8 cellular contexts compared by ENCODE assay signal in the genomic region with DNA sequence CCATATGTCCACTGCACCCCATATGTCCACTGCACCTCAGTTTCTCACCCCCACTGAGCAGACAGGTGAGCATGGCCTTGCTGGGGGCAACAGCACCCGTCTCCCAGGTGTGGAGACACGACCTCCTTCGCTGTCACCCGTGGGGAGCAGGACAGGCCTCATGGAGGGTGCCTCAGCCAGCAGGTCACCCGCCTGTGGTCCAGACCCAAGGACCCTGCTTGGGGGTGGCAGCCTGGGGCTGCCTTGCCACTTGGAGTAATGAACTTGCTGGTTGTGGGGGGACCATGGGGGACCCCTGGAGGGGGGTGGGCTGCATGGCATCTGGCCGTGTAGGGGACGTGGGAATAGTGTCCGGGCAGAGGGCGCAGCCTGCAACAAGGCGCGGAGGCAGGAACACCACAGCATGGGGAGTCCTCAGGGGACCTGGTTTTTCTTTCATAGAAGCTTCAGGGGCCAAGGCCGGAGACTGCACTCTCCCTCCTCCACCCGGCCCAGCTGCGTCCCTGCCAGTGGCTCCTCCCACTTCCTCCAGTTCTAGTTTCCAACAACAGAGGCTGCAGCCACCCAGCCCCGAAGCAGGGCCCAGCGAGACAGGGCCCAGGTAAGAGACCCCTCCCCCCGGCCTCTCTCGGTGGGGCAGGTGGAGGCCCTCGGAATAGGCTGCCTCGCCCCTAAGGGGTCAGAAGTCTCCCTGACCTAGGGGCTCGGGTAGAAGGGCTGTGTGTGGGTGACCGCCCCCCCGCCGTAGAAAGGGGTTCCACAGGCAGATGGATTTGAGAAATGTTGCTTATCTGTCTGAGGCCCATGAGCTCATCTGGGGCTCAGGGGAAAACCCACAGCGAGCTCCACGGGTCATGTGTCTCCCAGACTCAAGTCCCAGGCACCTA. TPM values are rescaled to one million over a fixed set of nuclear protein-coding genes. Genes with fewer than 3 reads are reported as not detected.
DNase-seq lines count a peak whose midpoint lies in the region; ATAC-seq, FAIRE-seq and TF ChIP-seq lines count a peak whose summit lies in the region.

NHLRC4 (plus strand) TSS at position 531 of the 887 bp plus-strand sequence. CDS start 1,043 bp downstream, outside the sequence.

- H4K20me1 ChIP-seq in MM.1S (ENCODE audit: insufficient read depth, low read length) (no peaks in the 10 kb centered on the region), H1 (replicated peaks in 1 of 2; ENCODE audit: control insufficient read depth in 1 of 2, insufficient read depth in 2 of 2, low read length in 2 of 2) (peaks cover 0 to 5% of the 10 kb centered on the region in 2 experiments)

- peaks cover 6% of the 10 kb centered on the region for H3F3A ChIP-seq in MM.1S (ENCODE audit: insufficient read depth, low read length)

- H2BK120ac ChIP-seq in H1 (replicated peaks; ENCODE audit: low read depth, low read length), result peak within 1 kb of the TSS; percentile 54

- CTCF ChIA-PET in A549 (lab: Yijun Ruan, JAX) (interaction anchor here (0.7 to 3.6 kb wide), 3 partner anchors 19 to 141 kb away, joined by 3 to 12 read pairs (median 3); partner anchors contain the start of gene RAB11FIP3), H1 (lab: Charles Lee; ENCODE audit: partially characterized antibody) (interaction anchor here (0.7 to 2.3 kb wide), 10 partner anchors 10 to 82 kb away, joined by 3 to 14 read pairs (median 4); no protein-coding TSS in a partner anchor)

- no peak within 1 kb of the TSS for H3K4me3 ChIP-seq in A549
- H3K4me3 ChIP-seq in MM.1S (ENCODE audit: low read length), result peak within 1 kb of the TSS; percentile 52
- H3K4me3 ChIP-seq in H1 (ENCODE audit: extremely low read depth in 1 of 4, insufficient read depth in 2 of 4, low read depth in 3 of 4, low read length in 4 of 4), result 0 out of 8 replicates have a peak within 1 kb of the TSS, but pooled peaks of 1 of the 4 experiments have one; percentile 20
- peak within 1 kb of the TSS in 1 of 2 donors; percentile 28 for H3K4me3 ChIP-seq in muscle layer of colon (ENCODE audit: low read depth in 1 of 2, low read length in 2 of 2)
- peak within 1 kb of the TSS; percentile 20 to 38 for H3K4me3 ChIP-seq in vagina

- peak within 1 kb of the TSS; percentile 97; the same call in 1 of the 2 replicates for H2BK15ac ChIP-seq in H1 (ENCODE audit: low read length)

- H3K56ac ChIP-seq in H1 (replicated peaks; ENCODE audit: insufficient read length, low read depth, low read length), result no peak within 1 kb of the TSS

- peak within 1 kb of the TSS; percentile 16 for H4K5ac ChIP-seq in H1 (ENCODE audit: insufficient read length, low read depth, low read length)

- H4K8ac ChIP-seq in H1 (ENCODE audit: extremely low read depth, insufficient read depth, low read length), result peak within 1 kb of the TSS; percentile 35

- FAIRE-seq in A549 (lab: Jason Lieb, UNC), result no peak
- FAIRE-seq in H1 (lab: Jason Lieb, UNC), result no peak

- no peak for TF ChIP-seq EP300 in A549 (IDR thresholded peaks at IDR 0.05)
- TF ChIP-seq EP300 in H1 (IDR thresholded peaks at IDR 0.05; ENCODE audit: borderline replicate concordance in 1 of 2, low read depth in 2 of 2, low read length in 2 of 2), result no peak

- TF ChIP-seq CTCF in A549 (IDR thresholded peaks at IDR 0.05) (no peak), MM.1S (IDR thresholded peaks at IDR 0.05; ENCODE audit: low read length) (no peak), H1 (IDR thresholded peaks at IDR 0.05; ENCODE audit: control extremely low read depth in 1 of 3, insufficient read depth in 1 of 3, low read depth in 1 of 3, low read length in 3 of 3) (no peak), vagina (IDR thresholded peaks at IDR 0.05) (no peak)

- intact Hi-C loops in vagina (cut with DNase I), result no loop called here

- H2AK5ac ChIP-seq in H1 (ENCODE audit: low read depth, low read length), result peak within 1 kb of the TSS; percentile 28; the same call in 1 of the 2 replicates

- peak within 1 kb of the TSS; percentile 90 for H2AFZ ChIP-seq in MM.1S (ENCODE audit: low read length)
- no peak within 1 kb of the TSS for H2AFZ ChIP-seq in H1 (ENCODE audit: low read length)

- 52% methylated on average over 19 of the region's 26 CpGs for WGBS in A549 (ENCODE audit: missing lambda C conversion rate)
- WGBS in H1 (ENCODE audit: extremely low coverage in 1 of 2, insufficient coverage in 1 of 2, insufficient read length in 1 of 2, insufficient replicate concordance in 2 of 2, low coverage in 1 of 2, low lambda C conversion rate in 2 of 2, missing lambda C conversion rate in 1 of 2), 2 experiments, result 58% methylated on average over 25 of the region's 26 CpGs; no CpG with 5 or more reads in 1 of the 2 experiments

- H3K27me3 ChIP-seq in MM.1S (replicated peaks; ENCODE audit: insufficient read depth, low read length) (peaks cover 13% of the 10 kb centered on the region), H1 (replicated peaks in 1 of 4; ENCODE audit: control insufficient read depth in 3 of 4, extremely low read depth in 1 of 4, insufficient read depth in 3 of 4, low read length in 3 of 4) (peaks cover 0 to 3% (median 2%) of the 10 kb centered on the region in 4 experiments; a peak in 5 of 7 replicates), muscle layer of colon (ENCODE audit: control insufficient read depth in 1 of 2, insufficient read depth in 2 of 2, low read length in 2 of 2) (peaks cover 0 to 13% of the 10 kb centered on the region in 2 donors), vagina (no peaks in the 10 kb centered on the region)

- H3K4me1 ChIP-seq in A549, result peaks cover 22% of the 10 kb centered on the region
- peaks cover 19% of the 10 kb centered on the region for H3K4me1 ChIP-seq in MM.1S (ENCODE audit: low read length)
- peaks cover 0 to 27% (median 12%) of the 10 kb centered on the region in 4 experiments; a peak in 5 of 7 replicates for H3K4me1 ChIP-seq in H1 (replicated peaks in 1 of 4; ENCODE audit: control insufficient read depth in 3 of 4, insufficient read depth in 4 of 4, low read length in 3 of 4)
- H3K4me1 ChIP-seq in muscle layer of colon (ENCODE audit: insufficient read depth, low read length), result peaks cover 26% of the 10 kb centered on the region
- peaks cover 50% of the 10 kb centered on the region for H3K4me1 ChIP-seq in vagina

- no peaks in the 10 kb centered on the region for H3K36me3 ChIP-seq in MM.1S (replicated peaks; ENCODE audit: insufficient read depth, low read length)
- H3K36me3 ChIP-seq in H1 (ENCODE audit: control insufficient read depth in 2 of 4, insufficient read depth in 4 of 4, low read length in 3 of 4), result no peaks in the 10 kb centered on the region
- no peaks in the 10 kb centered on the region for H3K36me3 ChIP-seq in muscle layer of colon (ENCODE audit: insufficient read depth, low read length)
- H3K36me3 ChIP-seq in vagina, result no peaks in the 10 kb centered on the region

- no peak for DNase-seq in A549 (ENCODE audit: low read depth in 1 of 2, low spot score in 1 of 2)
- peak; percentile 87 for DNase-seq in MM.1S
- DNase-seq in activated CD4-positive, CD25-positive, alpha-beta regulatory T cell treated with anti-CD3 and anti-CD28 coated beads, Interleukin-2, amount 50 U/mL, for 72 hours, result peak; percentile 67
- no peak for DNase-seq in H1 (ENCODE audit: low read depth in 1 of 2, low spot score in 2 of 2)
- no peak for DNase-seq in vagina (ENCODE audit: extremely low spot score in 2 of 2)

- TF ChIP-seq POLR2A in A549 (IDR thresholded peaks at IDR 0.05; ENCODE audit: low read length) (no peak), H1 (IDR thresholded peaks at IDR 0.05; ENCODE audit: control extremely low read depth in 1 of 2, low read depth in 2 of 2, low read length in 2 of 2) (no peak), vagina (IDR thresholded peaks at IDR 0.05) (no peak)

- H3K4me2 ChIP-seq in A549 (peak within 1 kb of the TSS; percentile 1; the same call in 2 of the 3 replicates), MM.1S (ENCODE audit: low read depth, low read length) (peak within 1 kb of the TSS; percentile 88), H1 (ENCODE audit: insufficient read depth in 1 of 2, low read depth in 2 of 2, low read length in 2 of 2) (peak within 1 kb of the TSS in 1 of 2 experiments; percentile 53; a peak in 1 of 4 replicates)

- H3K9ac ChIP-seq in MM.1S (ENCODE audit: low read length) (peak within 1 kb of the TSS; percentile 66), H1 (replicated peaks in 1 of 4; ENCODE audit: extremely low read depth in 1 of 4, low read depth in 3 of 4, low read length in 3 of 4) (no peak within 1 kb of the TSS), muscle layer of colon (ENCODE audit: low read length) (no peak within 1 kb of the TSS)

- H2BK12ac ChIP-seq in H1 (ENCODE audit: low read depth, low read length), result peak within 1 kb of the TSS; percentile 44; the same call in 1 of the 2 replicates

- no peak within 1 kb of the TSS for H3K23ac ChIP-seq in H1 (ENCODE audit: insufficient read length)

- H3K4ac ChIP-seq in H1 (replicated peaks; ENCODE audit: insufficient read length, low read depth, low read length), result peak within 1 kb of the TSS; percentile 57

- ATAC-seq in A549 (peak in 1 of 2 experiments; percentile 35; a peak in 3 of 6 replicates), GM18867 (IDR thresholded peaks at IDR 0.05; ENCODE audit: unreplicated experiment) (peak; percentile 43), GM21717 (IDR thresholded peaks at IDR 0.05; ENCODE audit: unreplicated experiment) (no peak)

- peak within 1 kb of the TSS; percentile 72; the same call in 1 of the 2 replicates for H2BK20ac ChIP-seq in H1 (ENCODE audit: low read length)

- peak within 1 kb of the TSS; percentile 71 for H3K18ac ChIP-seq in H1 (ENCODE audit: extremely low read depth, low read length)

- no peak within 1 kb of the TSS for H3K14ac ChIP-seq in H1 (ENCODE audit: insufficient read length)

- H3K27ac ChIP-seq in A549 (peak within 1 kb of the TSS in 1 of 2 experiments; percentile 63; a peak in 3 of 6 replicates), MM.1S (ENCODE audit: low read length) (peak within 1 kb of the TSS; percentile 70), H1 (ENCODE audit: low read depth, low read length) (no peak within 1 kb of the TSS), muscle layer of colon (ENCODE audit: low read depth, low read length) (peak within 1 kb of the TSS; percentile 68), vagina (peak within 1 kb of the TSS; percentile 30)

- POLR2A ChIA-PET in A549 (lab: Yijun Ruan, JAX) (no interaction called here), H1 (lab: Charles Lee; ENCODE audit: partially characterized antibody) (interaction anchor here (0.6 to 7.9 kb wide), 13 partner anchors 9 to 240 kb away, joined by 3 to 58 read pairs (median 3); partner anchors contain the start of genes CAPN15, METTL26, WDR24 and WFIKKN1)

- peak within 1 kb of the TSS; percentile 66; the same call in 1 of the 2 replicates for H2BK5ac ChIP-seq in H1 (ENCODE audit: low read depth, low read length)

- H3K9me3 ChIP-seq in A549 (no peaks in the 10 kb centered on the region), MM.1S (replicated peaks; ENCODE audit: insufficient read depth, low read length) (no peaks in the 10 kb centered on the region), H1 (ENCODE audit: insufficient read depth in 2 of 2, low read depth in 1 of 2, low read length in 1 of 2) (no peaks in the 10 kb centered on the region), muscle layer of colon (ENCODE audit: low read length) (no peaks in the 10 kb centered on the region), vagina (no peaks in the 10 kb centered on the region)

- H3K79me1 ChIP-seq in H1 (ENCODE audit: low read depth, low read length), result no peaks in the 10 kb centered on the region; the same call in none of the 2 replicates

- H3K9me2 ChIP-seq in MM.1S (replicated peaks; ENCODE audit: insufficient read depth, low read length), result no peaks in the 10 kb centered on the region

- H3K79me2 ChIP-seq in MM.1S (ENCODE audit: low read length) (peaks cover 25% of the 10 kb centered on the region), H1 (ENCODE audit: control insufficient read depth in 1 of 2, insufficient read depth in 2 of 2, low read length in 2 of 2) (peaks cover 0 to 9% of the 10 kb centered on the region in 2 experiments; a peak in 1 of 4 replicates)

- TF ChIP-seq RAD21 in A549 (conservative IDR thresholded peaks at IDR 0.05 in 1 of 2, IDR thresholded peaks at IDR 0.05 in 1 of 2), result no peak
- TF ChIP-seq RAD21 in H1 (IDR thresholded peaks at IDR 0.05 in 1 of 2, conservative IDR thresholded peaks at IDR 0.05 in 1 of 2; ENCODE audit: low read depth in 2 of 2, low read length in 2 of 2), result no peak

- peaks cover 12% of the 10 kb centered on the region for H3K23me2 ChIP-seq in H1 (ENCODE audit: low read depth, low read length)

- peak within 1 kb of the TSS; percentile 99 for H4K91ac ChIP-seq in H1 (replicated peaks; ENCODE audit: insufficient read length, low read length)

RNA-seq across cellular contexts. Expression of gene NHLRC4, which starts in this region (rescaled TPM):
- 0.03 and 0.13 TPM in 2 replicates for polyA plus RNA-seq in A549 (2011; rRNA removed)
- 0.04 TPM in 2 replicates for polyA plus RNA-seq in A549 (2012; cell fraction: cytosol; rRNA removed)
- polyA plus RNA-seq in A549 (2012; cell fraction: nucleus; rRNA removed), result 0.17 and 0.24 TPM in 2 replicates
- 0.07 to 0.09 TPM (median 0.08 TPM) in 3 replicates for polyA plus RNA-seq in A549 (2017; fragmentation: RNase III; extraction: RNeasy Plus Mini Kit Qiagen cat#74134 plus additional on column Dnase treatment)
- polyA minus RNA-seq in A549 (2011; rRNA and poly(A)+ RNA removed), result not detected in 2 replicates
- total RNA-seq in H1 (2021; fragmentation: NEBNext Ultra II Directional; extraction: Animal tissue kit (Norgen Biotek cat#: 25700)), result 0.75 and 0.76 TPM in 2 replicates
- polyA plus RNA-seq in H1 (2011; rRNA removed), result 0.60 and 0.72 TPM in 2 replicates
- 0.78 TPM for polyA plus RNA-seq in H1 (2011; cell fraction: cytosol; rRNA removed)
- 1.7 TPM for polyA plus RNA-seq in H1 (2011; cell fraction: nucleus; rRNA removed)
- 0.56 to 0.72 TPM (median 0.63 TPM) in 4 replicates for polyA plus RNA-seq in H1 (2012, experiment 1 of 2)
- polyA plus RNA-seq in H1 (2012, experiment 2 of 2), result 0.76 TPM
- 0.26 TPM for polyA plus RNA-seq in H1 (2013, experiment 1 of 2)
- 0.33 TPM for polyA plus RNA-seq in H1 (2013, experiment 2 of 2)
- 0.09 and 0.20 TPM in 2 replicates for polyA minus RNA-seq in H1 (2011; rRNA and poly(A)+ RNA removed)
- not detected for polyA minus RNA-seq in H1 (2011; cell fraction: cytosol; rRNA and poly(A)+ RNA removed)
- 1.5 TPM for polyA minus RNA-seq in H1 (2011; cell fraction: nucleus; rRNA and poly(A)+ RNA removed)
- total RNA-seq in vagina, result 0.74 TPM

Comparison
In these comparisons a context has a peak if more than half of its experiments do, and no peak if none do; other contexts are left out.
1. DNase-seq: peak in MM.1S (single experiment) and activated CD4-positive, CD25-positive, alpha-beta regulatory T cell treated with anti-CD3 and anti-CD28 coated beads, Interleukin-2, amount 50 U/mL, for 72 hours (single experiment); none in A549 (0 of 2), H1 (0 of 2) and vagina (0 of 2).